ENCODE assay signal across 1 cellular context in genomic region chr12:123457980-123458779, GRCh38.
A peak's percentile ranks its signal among the peaks of the same experiment; 100 is the strongest.
TF ChIP-seq lines count a peak whose summit lies in the region.

A gene with protein sequence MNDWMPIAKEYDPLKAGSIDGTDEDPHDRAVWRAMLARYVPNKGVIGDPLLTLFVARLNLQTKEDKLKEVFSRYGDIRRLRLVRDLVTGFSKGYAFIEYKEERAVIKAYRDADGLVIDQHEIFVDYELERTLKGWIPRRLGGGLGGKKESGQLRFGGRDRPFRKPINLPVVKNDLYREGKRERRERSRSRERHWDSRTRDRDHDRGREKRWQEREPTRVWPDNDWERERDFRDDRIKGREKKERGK (plus strand): TSS chr12:123458139. CDS start chr12:123465541, 7,402 bp downstream.

TF ChIP-seq in K562, 482 proteins besides CTCF, POLR2A, EP300 and RAD21 (continued from another document and continues in another):
- TF ChIP-seq, protein P1, sequence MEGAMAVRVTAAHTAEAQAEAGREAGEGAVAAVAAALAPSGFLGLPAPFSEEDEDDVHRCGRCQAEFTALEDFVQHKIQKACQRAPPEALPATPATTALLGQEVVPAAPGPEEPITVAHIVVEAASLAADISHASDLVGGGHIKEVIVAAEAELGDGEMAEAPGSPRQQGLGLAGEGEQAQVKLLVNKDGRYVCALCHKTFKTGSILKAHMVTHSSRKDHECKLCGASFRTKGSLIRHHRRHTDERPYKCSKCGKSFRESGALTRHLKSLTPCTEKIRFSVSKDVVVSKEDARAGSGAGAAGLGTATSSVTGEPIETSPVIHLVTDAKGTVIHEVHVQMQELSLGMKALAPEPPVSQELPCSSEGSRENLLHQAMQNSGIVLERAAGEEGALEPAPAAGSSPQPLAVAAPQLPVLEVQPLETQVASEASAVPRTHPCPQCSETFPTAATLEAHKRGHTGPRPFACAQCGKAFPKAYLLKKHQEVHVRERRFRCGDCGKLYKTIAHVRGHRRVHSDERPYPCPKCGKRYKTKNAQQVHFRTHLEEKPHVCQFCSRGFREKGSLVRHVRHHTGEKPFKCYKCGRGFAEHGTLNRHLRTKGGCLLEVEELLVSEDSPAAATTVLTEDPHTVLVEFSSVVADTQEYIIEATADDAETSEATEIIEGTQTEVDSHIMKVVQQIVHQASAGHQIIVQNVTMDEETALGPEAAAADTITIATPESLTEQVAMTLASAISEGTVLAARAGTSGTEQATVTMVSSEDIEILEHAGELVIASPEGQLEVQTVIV (CRISPR knock-in tag; IDR thresholded peaks at IDR 0.05; ENCODE audit: borderline replicate concordance), result peak; percentile 76; the same call in 1 of the 2 replicates
- TF ChIP-seq TSC22D4 (tag; IDR thresholded peaks at IDR 0.05) (no peak), STAG1 (CRISPR knock-in tag; IDR thresholded peaks at IDR 0.05; ENCODE audit: borderline replicate concordance) (no peak), CTBP1 (IDR thresholded peaks at IDR 0.05; ENCODE audit: borderline replicate concordance) (0 out of 2 replicates have a peak, but pooled peaks have one; percentile 55), ZNF583 (CRISPR knock-in tag; IDR thresholded peaks at IDR 0.05) (no peak), MTA3 (IDR thresholded peaks at IDR 0.05; ENCODE audit: borderline replicate concordance) (peak; percentile 43; the same call in 1 of the 2 replicates), ZNF431 (CRISPR knock-in tag; IDR thresholded peaks at IDR 0.05) (peak; percentile 65), MYBL2 (IDR thresholded peaks at IDR 0.05; ENCODE audit: low read depth) (no peak; the same call in 1 of the 2 replicates), MYBL2 (CRISPR knock-in tag; IDR thresholded peaks at IDR 0.05; ENCODE audit: borderline replicate concordance) (no peak), IFI16 (CRISPR knock-in tag; IDR thresholded peaks at IDR 0.05) (no peak), SREBF1 (IDR thresholded peaks at IDR 0.05; ENCODE audit: borderline replicate concordance, low read depth, low read length) (no peak), ZNF436 (CRISPR knock-in tag; IDR thresholded peaks at IDR 0.05) (no peak), ZBTB40 (IDR thresholded peaks at IDR 0.05) (peak; percentile 78), ZBTB40 (CRISPR knock-in tag; IDR thresholded peaks at IDR 0.05) (no peak), POLR2H (tag; IDR thresholded peaks at IDR 0.05; ENCODE audit: low read depth) (peak; percentile 74), CLOCK (CRISPR knock-in tag; IDR thresholded peaks at IDR 0.05; ENCODE audit: borderline replicate concordance) (no peak), DLX4 (CRISPR knock-in tag; IDR thresholded peaks at IDR 0.05) (no peak), RBM34 (IDR thresholded peaks at IDR 0.05; ENCODE audit: borderline replicate concordance, insufficient read depth, low read length) (no peak), CSDE1 (IDR thresholded peaks at IDR 0.05) (peak in 1 of 2 experiments; percentile 34; a peak in 1 of 4 replicates), MLLT1 (IDR thresholded peaks at IDR 0.05) (no peak; a peak in 1 of 4 replicates), ZNF551 (CRISPR knock-in tag; IDR thresholded peaks at IDR 0.05) (no peak), HCFC1 (IDR thresholded peaks at IDR 0.05; ENCODE audit: low read depth, low read length) (peak; percentile 73), NFXL1 (CRISPR knock-in tag; IDR thresholded peaks at IDR 0.05) (no peak), HSF4 (CRISPR knock-in tag; IDR thresholded peaks at IDR 0.05; ENCODE audit: borderline replicate concordance) (no peak), FOXM1 (IDR thresholded peaks at IDR 0.05; ENCODE audit: low read depth) (no peak), FOXM1 (CRISPR knock-in tag; IDR thresholded peaks at IDR 0.05; ENCODE audit: low read depth) (no peak)
- TF ChIP-seq, protein P2, sequence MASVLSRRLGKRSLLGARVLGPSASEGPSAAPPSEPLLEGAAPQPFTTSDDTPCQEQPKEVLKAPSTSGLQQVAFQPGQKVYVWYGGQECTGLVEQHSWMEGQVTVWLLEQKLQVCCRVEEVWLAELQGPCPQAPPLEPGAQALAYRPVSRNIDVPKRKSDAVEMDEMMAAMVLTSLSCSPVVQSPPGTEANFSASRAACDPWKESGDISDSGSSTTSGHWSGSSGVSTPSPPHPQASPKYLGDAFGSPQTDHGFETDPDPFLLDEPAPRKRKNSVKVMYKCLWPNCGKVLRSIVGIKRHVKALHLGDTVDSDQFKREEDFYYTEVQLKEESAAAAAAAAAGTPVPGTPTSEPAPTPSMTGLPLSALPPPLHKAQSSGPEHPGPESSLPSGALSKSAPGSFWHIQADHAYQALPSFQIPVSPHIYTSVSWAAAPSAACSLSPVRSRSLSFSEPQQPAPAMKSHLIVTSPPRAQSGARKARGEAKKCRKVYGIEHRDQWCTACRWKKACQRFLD (CRISPR knock-in tag; IDR thresholded peaks at IDR 0.05), result peak; percentile 49; the same call in 1 of the 2 replicates
- TF ChIP-seq, protein P3, sequence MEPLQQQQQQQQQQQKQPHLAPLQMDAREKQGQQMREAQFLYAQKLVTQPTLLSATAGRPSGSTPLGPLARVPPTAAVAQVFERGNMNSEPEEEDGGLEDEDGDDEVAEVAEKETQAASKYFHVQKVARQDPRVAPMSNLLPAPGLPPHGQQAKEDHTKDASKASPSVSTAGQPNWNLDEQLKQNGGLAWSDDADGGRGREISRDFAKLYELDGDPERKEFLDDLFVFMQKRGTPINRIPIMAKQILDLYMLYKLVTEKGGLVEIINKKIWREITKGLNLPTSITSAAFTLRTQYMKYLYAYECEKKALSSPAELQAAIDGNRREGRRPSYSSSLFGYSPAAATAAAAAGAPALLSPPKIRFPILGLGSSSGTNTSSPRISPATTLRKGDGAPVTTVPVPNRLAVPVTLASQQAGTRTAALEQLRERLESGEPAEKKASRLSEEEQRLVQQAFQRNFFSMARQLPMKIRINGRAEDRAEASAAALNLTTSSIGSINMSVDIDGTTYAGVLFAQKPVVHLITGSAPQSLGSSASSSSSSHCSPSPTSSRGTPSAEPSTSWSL (CRISPR knock-in tag; IDR thresholded peaks at IDR 0.05; ENCODE audit: borderline replicate concordance), result no peak
- TF ChIP-seq, protein P4, sequence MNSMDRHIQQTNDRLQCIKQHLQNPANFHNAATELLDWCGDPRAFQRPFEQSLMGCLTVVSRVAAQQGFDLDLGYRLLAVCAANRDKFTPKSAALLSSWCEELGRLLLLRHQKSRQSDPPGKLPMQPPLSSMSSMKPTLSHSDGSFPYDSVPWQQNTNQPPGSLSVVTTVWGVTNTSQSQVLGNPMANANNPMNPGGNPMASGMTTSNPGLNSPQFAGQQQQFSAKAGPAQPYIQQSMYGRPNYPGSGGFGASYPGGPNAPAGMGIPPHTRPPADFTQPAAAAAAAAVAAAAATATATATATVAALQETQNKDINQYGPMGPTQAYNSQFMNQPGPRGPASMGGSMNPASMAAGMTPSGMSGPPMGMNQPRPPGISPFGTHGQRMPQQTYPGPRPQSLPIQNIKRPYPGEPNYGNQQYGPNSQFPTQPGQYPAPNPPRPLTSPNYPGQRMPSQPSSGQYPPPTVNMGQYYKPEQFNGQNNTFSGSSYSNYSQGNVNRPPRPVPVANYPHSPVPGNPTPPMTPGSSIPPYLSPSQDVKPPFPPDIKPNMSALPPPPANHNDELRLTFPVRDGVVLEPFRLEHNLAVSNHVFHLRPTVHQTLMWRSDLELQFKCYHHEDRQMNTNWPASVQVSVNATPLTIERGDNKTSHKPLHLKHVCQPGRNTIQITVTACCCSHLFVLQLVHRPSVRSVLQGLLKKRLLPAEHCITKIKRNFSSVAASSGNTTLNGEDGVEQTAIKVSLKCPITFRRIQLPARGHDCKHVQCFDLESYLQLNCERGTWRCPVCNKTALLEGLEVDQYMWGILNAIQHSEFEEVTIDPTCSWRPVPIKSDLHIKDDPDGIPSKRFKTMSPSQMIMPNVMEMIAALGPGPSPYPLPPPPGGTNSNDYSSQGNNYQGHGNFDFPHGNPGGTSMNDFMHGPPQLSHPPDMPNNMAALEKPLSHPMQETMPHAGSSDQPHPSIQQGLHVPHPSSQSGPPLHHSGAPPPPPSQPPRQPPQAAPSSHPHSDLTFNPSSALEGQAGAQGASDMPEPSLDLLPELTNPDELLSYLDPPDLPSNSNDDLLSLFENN (IDR thresholded peaks at IDR 0.05; ENCODE audit: low read depth in 2 of 2, low read length in 2 of 2), result no peak
